Comparison of ENCODE assay signal across 10 cellular contexts in the genomic region with DNA sequence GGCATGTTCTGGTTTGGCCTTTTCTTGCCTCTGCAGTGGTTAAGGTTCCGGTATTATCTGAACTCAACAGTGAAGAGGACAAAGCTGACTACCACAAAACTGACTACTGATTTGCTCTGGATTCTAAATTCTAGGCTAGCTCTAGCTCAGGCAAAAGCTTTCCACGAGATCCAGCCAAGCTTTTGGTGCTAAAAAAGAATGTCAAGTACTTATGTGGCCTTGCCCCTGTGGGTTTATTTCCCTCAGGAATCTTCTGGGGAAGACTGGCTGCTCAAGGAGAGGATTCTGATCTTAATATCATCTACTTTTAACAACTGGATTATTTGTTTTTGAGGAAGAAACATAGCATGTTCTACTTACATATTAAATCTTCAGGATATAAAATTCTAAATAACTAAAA. TPM values are rescaled to one million over a fixed set of nuclear protein-coding genes. Genes with fewer than 3 reads are reported as not detected.
A peak's percentile ranks its signal among the peaks of the same experiment; 100 is the strongest.
DNase-seq lines count a peak whose midpoint lies in the region; ATAC-seq and TF ChIP-seq lines count a peak whose summit lies in the region.
"Had no signal": no experiment of that assay in that cellular context is flagged by ENCODE, and none has a peak within 500 bp of the region (broad histone marks: within the 10 kb centered on the region; RNA-seq: fewer than 3 reads in every experiment).

No MANE protein-coding gene starts in this region.

- peaks cover 14% of the 10 kb centered on the region for H3K9me3 Mint-ChIP-seq in nephron

- no peak overlapping the region for H4K5ac ChIP-seq in IMR-90 (ENCODE audit: low read depth, low read length)

- H3K23ac ChIP-seq in IMR-90 (ENCODE audit: low read depth, low read length), result no peak overlapping the region

- H3K9me1 ChIP-seq in IMR-90 (ENCODE audit: insufficient read depth, low read length), result peaks cover 7% of the 10 kb centered on the region

- peaks cover 15 to 38% of the 10 kb centered on the region in 2 experiments for H3K79me1 ChIP-seq in IMR-90 (ENCODE audit: low read depth in 1 of 2, low read length in 2 of 2)

- peak overlapping the region in 2 of 3 experiments; percentile 17 to 43 for H3K27ac Mint-ChIP-seq in nephron

- H3K4me2 ChIP-seq in IMR-90 (ENCODE audit: low read depth, low read length), result no peak overlapping the region

- H3K4me3 Mint-ChIP-seq in nephron, result no peak overlapping the region

- H2AFZ ChIP-seq in IMR-90 (replicated peaks; ENCODE audit: low read length, poor library complexity), result no peak overlapping the region

- H4K8ac ChIP-seq in IMR-90 (ENCODE audit: low read depth in 2 of 2, low read length in 2 of 2), result no peak overlapping the region

- no peaks in the 10 kb centered on the region for H3K27me3 Mint-ChIP-seq in nephron (ENCODE audit: low read depth)

- H2BK20ac ChIP-seq in IMR-90 (ENCODE audit: low read depth, low read length), result no peak overlapping the region; the same call in 1 of the 2 replicates

- DNase-seq in IMR-90, result no peak
- DNase-seq in colonic mucosa, result no peak
- no peak for DNase-seq in NCI-H187 treated with DMSO at 0.1 percent for 48 hours (lab: John Stamatoyannopoulos, UW)
- no peak for DNase-seq in uterus
- DNase-seq: activated CD4-positive, alpha-beta T cell treated with anti-CD3 and anti-CD28 coated beads for 1 hour had no signal

- peaks cover 2% of the 10 kb centered on the region; the same call in 1 of the 2 replicates for H3K9me3 ChIP-seq in IMR-90 (ENCODE audit: control insufficient read depth, insufficient read depth, low read length)
- H3K9me3 ChIP-seq in colonic mucosa, result no peaks in the 10 kb centered on the region
- H3K9me3 ChIP-seq in uterus, result no peaks in the 10 kb centered on the region
- H3K9me3 ChIP-seq: SJSA1 had no signal

- CTCF ChIA-PET in IMR-90 (lab: Yijun Ruan, JAX), result interaction anchor here (0.6 to 1.3 kb wide), 5 partner anchors 23 to 102 kb away, joined by 3 to 6 read pairs (median 4); partner anchors contain the start of gene OTUD7B

- intact Hi-C loops in IMR-90 (cut with micrococcal nuclease), result loop anchor here (1.0 to 5.0 kb wide), 5 partner anchors 48 to 225 kb away; partner anchors contain the start of genes OTUD7B and VPS45
- intact Hi-C loops in colonic mucosa (cut with DNase I), result loop anchor here (2.0 to 10.0 kb wide), 2 partner anchors 90 to 212 kb away; no protein-coding TSS in a partner anchor
- intact Hi-C loops in uterus (cut with DNase I; ENCODE audit: low total_unique reads), result loop anchor here (5.0 to 10.0 kb wide), 2 partner anchors 90 to 212 kb away; no protein-coding TSS in a partner anchor

- no TSS peak for BruUV-seq in IMR-90 (replicated peaks; lab: Mats Ljungman, UMichigan)

- H4K91ac ChIP-seq in IMR-90 (ENCODE audit: insufficient read depth, low read depth, low read length), result no peak overlapping the region

- in situ Hi-C loops in IMR-90 (cut with MboI; ENCODE audit: low sequenced_read_pairs), result loop anchor here (5.0 kb wide), 2 partner anchors 90 to 205 kb away; no protein-coding TSS in a partner anchor

- peak overlapping the region; percentile 50 for H3K27ac ChIP-seq in 22Rv1
- H3K27ac ChIP-seq in IMR-90 (ENCODE audit: insufficient read depth, low read length), result no peak overlapping the region
- H3K27ac ChIP-seq in colonic mucosa, result peak overlapping the region; percentile 35
- H3K27ac ChIP-seq in uterus, result peak overlapping the region in 1 of 2 donors; percentile 37
- H3K27ac ChIP-seq: SJSA1 had no signal

- no peak overlapping the region for H3K4ac ChIP-seq in IMR-90 (ENCODE audit: low read depth, low read length)

- no peaks in the 10 kb centered on the region; the same call in 1 of the 2 replicates for H4K20me1 ChIP-seq in IMR-90 (ENCODE audit: insufficient read depth, low read length)

- POLR2A ChIA-PET in IMR-90 (lab: Charles Lee; ENCODE audit: unreplicated experiment), result no interaction called here

- no peak overlapping the region for H2AK9ac ChIP-seq in IMR-90 (replicated peaks; ENCODE audit: low read depth, low read length, poor library complexity)

- peak overlapping the region; percentile 19; the same call in 1 of the 2 replicates for H3K56ac ChIP-seq in IMR-90 (ENCODE audit: extremely low read depth, insufficient read depth, low read length)

- WGBS in IMR-90 (ENCODE audit: extremely low coverage in 2 of 2, insufficient read length in 1 of 2), 2 experiments, result 100% methylated on average over 1 of the region's 2 CpGs; no CpG with 5 or more reads in 1 of the 2 experiments

- H3K4me1 Mint-ChIP-seq in nephron, result no peaks in the 10 kb centered on the region

- dilution Hi-C loops in IMR-90 (cut with HindIII; ENCODE audit: low sequenced_read_pairs, unreplicated experiment), result no loop called here

- no peak for TF ChIP-seq RAD21 in IMR-90 (IDR thresholded peaks at IDR 0.05; ENCODE audit: low read length)

- H3K14ac ChIP-seq in IMR-90 (replicated peaks; ENCODE audit: low read depth, low read length), result no peak overlapping the region

- no peak overlapping the region for H2BK5ac ChIP-seq in IMR-90 (ENCODE audit: low read depth, low read length, poor library complexity, severe bottlenecking)

- H3K9ac ChIP-seq in IMR-90 (ENCODE audit: low read depth, low read length) (no peak overlapping the region), colonic mucosa (ENCODE audit: low read depth in 2 of 2, low read length in 2 of 2) (no peak overlapping the region)

- TF ChIP-seq POLR2A in IMR-90 (IDR thresholded peaks at IDR 0.05; ENCODE audit: low read depth, low read length) (no peak), uterus (IDR thresholded peaks at IDR 0.05) (no peak)

- H2AK5ac ChIP-seq in IMR-90 (ENCODE audit: low read depth, low read length), result no peak overlapping the region

- H3K27me3 ChIP-seq in IMR-90 (ENCODE audit: control insufficient read depth, insufficient read depth, low read length) (no peaks in the 10 kb centered on the region), colonic mucosa (no peaks in the 10 kb centered on the region), uterus (no peaks in the 10 kb centered on the region)
- H3K27me3 ChIP-seq: SJSA1 had no signal

- H3K4me1 ChIP-seq in IMR-90 (ENCODE audit: control insufficient read depth, insufficient read depth, low read length) (peaks cover 5% of the 10 kb centered on the region), colonic mucosa (peaks cover 3% of the 10 kb centered on the region), uterus (no peaks in the 10 kb centered on the region)
- H3K4me1 ChIP-seq: SJSA1 had no signal

- no peak overlapping the region for H2BK15ac ChIP-seq in IMR-90 (ENCODE audit: low read depth, low read length)

- no peak overlapping the region for H2BK120ac ChIP-seq in IMR-90 (ENCODE audit: low read depth, low read length)

- H3K36me3 Mint-ChIP-seq in nephron (ENCODE audit: low read depth), result peaks cover 81% of the 10 kb centered on the region

- TF ChIP-seq CTCF in 22Rv1 (IDR thresholded peaks at IDR 0.05) (no peak), IMR-90 (conservative IDR thresholded peaks at IDR 0.05; ENCODE audit: low read depth, low read length) (no peak), colonic mucosa (IDR thresholded peaks at IDR 0.05) (no peak), nephron (IDR thresholded peaks at IDR 0.05; ENCODE audit: unreplicated experiment in 3 of 3) (no peak), uterus (IDR thresholded peaks at IDR 0.05) (no peak)

- no peak for ATAC-seq in IMR-90 (ENCODE audit: low read depth)
- no peak for ATAC-seq in GM18907 (IDR thresholded peaks at IDR 0.05; ENCODE audit: unreplicated experiment)
- ATAC-seq in GM19467 (IDR thresholded peaks at IDR 0.05; ENCODE audit: unreplicated experiment), result no peak

- H3K36me3 ChIP-seq in IMR-90 (ENCODE audit: control insufficient read depth, insufficient read depth, low read length) (peaks cover 39% of the 10 kb centered on the region), colonic mucosa (peaks cover 13% of the 10 kb centered on the region), uterus (no peaks in the 10 kb centered on the region)

- H3K4me3 ChIP-seq in IMR-90 (ENCODE audit: insufficient read depth, low read depth, low read length) (no peak overlapping the region), colonic mucosa (no peak overlapping the region), uterus (no peak overlapping the region)
- H3K4me3 ChIP-seq: SJSA1 had no signal

- H3K18ac ChIP-seq in IMR-90 (ENCODE audit: low read depth, low read length), result no peak overlapping the region

TF ChIP-seq in IMR-90, 13 proteins besides CTCF, POLR2A, EP300 and RAD21 (continues in another document):
- TF ChIP-seq, protein P1, sequence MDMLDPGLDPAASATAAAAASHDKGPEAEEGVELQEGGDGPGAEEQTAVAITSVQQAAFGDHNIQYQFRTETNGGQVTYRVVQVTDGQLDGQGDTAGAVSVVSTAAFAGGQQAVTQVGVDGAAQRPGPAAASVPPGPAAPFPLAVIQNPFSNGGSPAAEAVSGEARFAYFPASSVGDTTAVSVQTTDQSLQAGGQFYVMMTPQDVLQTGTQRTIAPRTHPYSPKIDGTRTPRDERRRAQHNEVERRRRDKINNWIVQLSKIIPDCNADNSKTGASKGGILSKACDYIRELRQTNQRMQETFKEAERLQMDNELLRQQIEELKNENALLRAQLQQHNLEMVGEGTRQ (IDR thresholded peaks at IDR 0.05; ENCODE audit: low read depth, low read length), result no peak
- no peak for TF ChIP-seq RFX5 (IDR thresholded peaks at IDR 0.05; ENCODE audit: low read depth, low read length)

RNA-seq across cellular contexts. Expression of gene MTMR11, which starts 26.1 kb away (rescaled TPM):
- total RNA-seq in IMR-90 (2012; rRNA removed) (1.7 and 2.0 TPM in 2 replicates), colonic mucosa (100 to 1,000 TPM; 168 to 188 TPM), uterus (10 to 100 TPM in 3 of 4 donors, 1 to 10 TPM in 1; 6.4 to 48.2 (median 32.1) TPM)
- polyA plus RNA-seq in IMR-90 (2012; rRNA removed), result 14.3 and 14.6 TPM in 2 replicates
- 4.5 and 6.0 TPM in 2 replicates for polyA plus RNA-seq in IMR-90 (2012; cell fraction: cytosol; rRNA removed)
- 64.8 and 76.3 TPM in 2 replicates for polyA plus RNA-seq in IMR-90 (2012; cell fraction: nucleus; rRNA removed; ENCODE audit: low replicate concordance)

RNA-seq across cellular contexts. Expression of gene SF3B4, which starts 35.1 kb away (rescaled TPM):
- total RNA-seq in IMR-90 (2012; rRNA removed) (6.6 and 11.4 TPM in 2 replicates), colonic mucosa (10 to 100 TPM; 42.2 to 66.1 TPM), uterus (10 to 100 TPM; 10.9 to 64.6 (median 15.6) TPM)
- 62.6 and 64.4 TPM in 2 replicates for polyA plus RNA-seq in IMR-90 (2012; rRNA removed)
- 29.9 and 58.3 TPM in 2 replicates for polyA plus RNA-seq in IMR-90 (2012; cell fraction: cytosol; rRNA removed)
- 49.8 and 67.0 TPM in 2 replicates for polyA plus RNA-seq in IMR-90 (2012; cell fraction: nucleus; rRNA removed; ENCODE audit: low replicate concordance)

RNA-seq across cellular contexts. Expression of gene SV2A, which starts 45.1 kb away (rescaled TPM):
- total RNA-seq in IMR-90 (2012; rRNA removed) (15.4 and 16.4 TPM in 2 replicates), colonic mucosa (1 to 10 TPM in 1 of 2 donors, under 1 TPM in 1; 0.89 to 1.5 TPM), uterus (10 to 100 TPM in 2 of 4 donors, 1 to 10 TPM in 2; 1.5 to 22.6 (median 12.0) TPM)
- polyA plus RNA-seq in IMR-90 (2012; rRNA removed), result 18.1 and 19.6 TPM in 2 replicates
- 14.5 and 15.6 TPM in 2 replicates for polyA plus RNA-seq in IMR-90 (2012; cell fraction: cytosol; rRNA removed)
- 22.0 and 25.1 TPM in 2 replicates for polyA plus RNA-seq in IMR-90 (2012; cell fraction: nucleus; rRNA removed; ENCODE audit: low replicate concordance)

RNA-seq across cellular contexts. Expression of gene OTUD7B, which starts 47.8 kb away (rescaled TPM):
- total RNA-seq in IMR-90 (2012; rRNA removed) (18.1 and 18.6 TPM in 2 replicates), colonic mucosa (10 to 100 TPM; 33.7 to 38.7 TPM), uterus (10 to 100 TPM in 3 of 4 donors, 1 to 10 TPM in 1; 9.7 to 44.9 (median 28.8) TPM)
- polyA plus RNA-seq in IMR-90 (2012; rRNA removed), result 6.9 and 7.5 TPM in 2 replicates
- 1.9 and 5.8 TPM in 2 replicates for polyA plus RNA-seq in IMR-90 (2012; cell fraction: cytosol; rRNA removed)
- 2.8 and 4.6 TPM in 2 replicates for polyA plus RNA-seq in IMR-90 (2012; cell fraction: nucleus; rRNA removed; ENCODE audit: low replicate concordance)
